ENCODE assay signal across 12 cellular contexts in the genomic region with DNA sequence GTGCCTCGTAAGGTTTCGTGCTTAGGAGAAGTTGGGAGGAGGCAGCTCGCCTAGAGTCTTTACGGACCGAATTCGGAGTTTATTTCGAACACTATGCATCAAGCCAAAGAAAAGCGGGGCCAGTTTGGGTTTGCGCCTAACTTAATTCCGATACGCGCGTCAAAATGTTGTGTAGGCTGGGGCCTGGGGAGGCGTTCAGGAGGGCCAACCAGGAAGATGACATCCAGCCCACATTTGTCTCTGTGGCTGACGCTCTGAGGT. TPM values are rescaled to one million over a fixed set of nuclear protein-coding genes. Genes with fewer than 3 reads are reported as not detected.
A peak's percentile ranks its signal among the peaks of the same experiment; 100 is the strongest.
DNase-seq lines count a peak whose midpoint lies in the region; ATAC-seq and TF ChIP-seq lines count a peak whose summit lies in the region.
"Had no signal": no experiment of that assay in that cellular context is flagged by ENCODE, and none has a peak within 500 bp of the region (broad histone marks: within the 10 kb centered on the region; RNA-seq: fewer than 3 reads in every experiment).

No MANE protein-coding gene starts in this region.

- no peak overlapping the region for H3K4me3 ChIP-seq in CD8-positive, alpha-beta memory T cell (ENCODE audit: low read length)
- H3K4me3 ChIP-seq in SJSA1, result peak overlapping the region; percentile 95
- H3K4me3 ChIP-seq in endodermal cell (ENCODE audit: low read length), result peak overlapping the region; percentile 71
- peak overlapping the region; percentile 66 for H3K4me3 ChIP-seq in rectal smooth muscle tissue (ENCODE audit: low read length)

- peaks cover 70% of the 10 kb centered on the region for H3K27me3 ChIP-seq in CD8-positive, alpha-beta memory T cell (ENCODE audit: insufficient read depth, low read length, poor library complexity, severe bottlenecking)
- H3K27me3 ChIP-seq in SJSA1 (replicated peaks), result no peaks in the 10 kb centered on the region
- peaks cover 100% of the 10 kb centered on the region for H3K27me3 ChIP-seq in endodermal cell (ENCODE audit: control insufficient read depth, insufficient read depth, low read length, poor library complexity, severe bottlenecking)
- H3K27me3 ChIP-seq in rectal smooth muscle tissue (ENCODE audit: control insufficient read depth, insufficient read depth, low read length), result peaks cover 56% of the 10 kb centered on the region

- peaks cover 7 to 42% of the 10 kb centered on the region in 2 donors for H3K27me3 Mint-ChIP-seq in CD8-positive, alpha-beta memory T cell
- H3K27me3 Mint-ChIP-seq in endodermal cell (ENCODE audit: insufficient read depth) (no peaks in the 10 kb centered on the region), MCF 10A (ENCODE audit: insufficient read depth, unreplicated experiment) (peaks cover 55% of the 10 kb centered on the region)

- TF ChIP-seq CTCF in endodermal cell (conservative IDR thresholded peaks at IDR 0.05) (no peak), MCF 10A (IDR thresholded peaks at IDR 0.05; ENCODE audit: unreplicated experiment) (no peak)

- intact Hi-C loops in MCF 10A (cut with micrococcal nuclease), result no loop called here

- H3K36me3 Mint-ChIP-seq in CD8-positive, alpha-beta memory T cell, result no peaks in the 10 kb centered on the region
- H3K36me3 Mint-ChIP-seq in endodermal cell (ENCODE audit: low read depth) (no peaks in the 10 kb centered on the region), MCF 10A (ENCODE audit: insufficient read depth, unreplicated experiment) (no peaks in the 10 kb centered on the region)

- no peak overlapping the region for H3K27ac ChIP-seq in CD8-positive, alpha-beta memory T cell (ENCODE audit: low read depth, low read length)
- H3K27ac ChIP-seq in SJSA1 (peak overlapping the region; percentile 89), endodermal cell (ENCODE audit: low read depth, low read length) (no peak overlapping the region), rectal smooth muscle tissue (ENCODE audit: low read depth, low read length) (no peak overlapping the region)

- peak overlapping the region; percentile 21 to 76 (median 70) for H3K4me3 Mint-ChIP-seq in CD8-positive, alpha-beta memory T cell
- peak overlapping the region; percentile 38 for H3K4me3 Mint-ChIP-seq in endodermal cell
- H3K4me3 Mint-ChIP-seq in MCF 10A (ENCODE audit: unreplicated experiment), result no peak overlapping the region

- peaks cover 15 to 27% (median 18%) of the 10 kb centered on the region in 3 donors for H3K4me1 Mint-ChIP-seq in CD8-positive, alpha-beta memory T cell
- H3K4me1 Mint-ChIP-seq in endodermal cell (peaks cover 22% of the 10 kb centered on the region), MCF 10A (ENCODE audit: insufficient read depth, unreplicated experiment) (no peaks in the 10 kb centered on the region)

- WGBS in endodermal cell (ENCODE audit: insufficient coverage in 1 of 2, insufficient read length in 1 of 2), 2 experiments, result 2% methylated on average over 11 to 15 of the region's 15 CpGs

- peak in 1 of 5 donors; percentile 10 for DNase-seq in CD8-positive, alpha-beta memory T cell
- peak in 1 of 2 experiments; percentile 78 for DNase-seq in SJSA1 (ENCODE audit: low read depth in 1 of 2, low spot score in 2 of 2)
- DNase-seq in endodermal cell, result no peak
- DNase-seq in MCF 10A (ENCODE audit: unreplicated experiment), result no peak
- DNase-seq in Ammon's horn (ENCODE audit: low spot score), result no peak
- DNase-seq in NCI-H226, result no peak
- DNase-seq: DMS79 treated with DMSO at 0.1 percent for 48 hours, NCI-H526 had no signal

- H3K4me1 ChIP-seq in CD8-positive, alpha-beta memory T cell (ENCODE audit: insufficient read depth, low read length), result peaks cover 14% of the 10 kb centered on the region
- H3K4me1 ChIP-seq in SJSA1 (replicated peaks), result peaks cover 32% of the 10 kb centered on the region
- H3K4me1 ChIP-seq in endodermal cell (ENCODE audit: control insufficient read depth, insufficient read depth, low read length), result peaks cover 8% of the 10 kb centered on the region
- peaks cover 3% of the 10 kb centered on the region for H3K4me1 ChIP-seq in rectal smooth muscle tissue (ENCODE audit: control insufficient read depth, insufficient read depth, low read length)

- peaks cover 0 to 4% (median 0%) of the 10 kb centered on the region in 5 donors for H3K9me3 Mint-ChIP-seq in CD8-positive, alpha-beta memory T cell
- H3K9me3 Mint-ChIP-seq in endodermal cell (no peaks in the 10 kb centered on the region), MCF 10A (ENCODE audit: unreplicated experiment) (no peaks in the 10 kb centered on the region)

- H3K36me3 ChIP-seq in CD8-positive, alpha-beta memory T cell (ENCODE audit: insufficient read depth, low read length), result no peaks in the 10 kb centered on the region
- H3K36me3 ChIP-seq in SJSA1 (peaks cover 71% of the 10 kb centered on the region), endodermal cell (ENCODE audit: control insufficient read depth, insufficient read depth, low read length) (no peaks in the 10 kb centered on the region), rectal smooth muscle tissue (ENCODE audit: control insufficient read depth, insufficient read depth, low read length) (no peaks in the 10 kb centered on the region)

- no TSS peak for BruUV-seq in MCF 10A (replicated peaks; lab: Mats Ljungman, UMichigan)

- ATAC-seq in GM21723 (IDR thresholded peaks at IDR 0.05; ENCODE audit: unreplicated experiment), result no peak

- H3K9ac ChIP-seq in endodermal cell (ENCODE audit: extremely low read depth, low read length, poor library complexity, severe bottlenecking) (no peak overlapping the region), rectal smooth muscle tissue (ENCODE audit: low read length) (no peak overlapping the region)

- POLR2A ChIA-PET in CD8-positive, alpha-beta memory T cell (lab: Charles Lee), result no interaction called here
- POLR2A ChIA-PET in MCF 10A (lab: Yijun Ruan, JAX), result no interaction called here

- CTCF ChIA-PET in CD8-positive, alpha-beta memory T cell (lab: Charles Lee), result interaction anchor here (1.2 kb wide), 1 partner anchor 8 kb away, joined by 8 read pairs; no protein-coding TSS in a partner anchor
- CTCF ChIA-PET in MCF 10A (lab: Yijun Ruan, JAX), result no interaction called here

- no peaks in the 10 kb centered on the region for H3K9me3 ChIP-seq in CD8-positive, alpha-beta memory T cell (ENCODE audit: low read length)
- H3K9me3 ChIP-seq in SJSA1 (replicated peaks) (no peaks in the 10 kb centered on the region), endodermal cell (ENCODE audit: control insufficient read depth, low read length) (no peaks in the 10 kb centered on the region)

- peak overlapping the region in 2 of 8 donors; percentile 38 to 64 for H3K27ac Mint-ChIP-seq in CD8-positive, alpha-beta memory T cell
- H3K27ac Mint-ChIP-seq in endodermal cell (no peak overlapping the region), MCF 10A (ENCODE audit: low read depth, unreplicated experiment) (no peak overlapping the region)

RNA-seq across cellular contexts. Expression of gene FOXD2, which starts 6.4 kb away (rescaled TPM):
- total RNA-seq in CD8-positive, alpha-beta memory T cell, result under 1 TPM; 0.18 to 0.22 TPM
- polyA plus RNA-seq in CD8-positive, alpha-beta memory T cell, result 0.37 TPM
- total RNA-seq in SJSA1 (2014; rRNA removed; shearing (Covaris generic)), result 10.7 and 12.9 TPM in 2 replicates
- total RNA-seq in endodermal cell, result under 1 TPM; 0.07 to 0.26 TPM
- 0.36 TPM for polyA plus RNA-seq in endodermal cell (2013, experiment 1 of 2)
- polyA plus RNA-seq in endodermal cell (2013, experiment 2 of 2), result 0.08 TPM
- total RNA-seq in MCF 10A (2022), result 0.27 and 0.44 TPM in 2 replicates

RNA-seq across cellular contexts. Expression of gene FOXE3, which starts 28.2 kb away (rescaled TPM):
- not detected for total RNA-seq in CD8-positive, alpha-beta memory T cell
- polyA plus RNA-seq in CD8-positive, alpha-beta memory T cell, result not detected
- total RNA-seq in SJSA1 (2014; rRNA removed; shearing (Covaris generic)), result not detected in 2 replicates
- not detected for total RNA-seq in endodermal cell
- polyA plus RNA-seq in endodermal cell (2013, experiment 1 of 2), result 0.46 TPM
- 0.29 TPM for polyA plus RNA-seq in endodermal cell (2013, experiment 2 of 2)
- not detected in 2 replicates for total RNA-seq in MCF 10A (2022)
- total RNA-seq: H4, osteoblast had no signal
